Comparison of ENCODE assay signal across 36 cellular contexts in genomic region chr5:80816590-80816989, GRCh38.
A peak's percentile ranks its signal among the peaks of the same experiment; 100 is the strongest.
DNase-seq lines count a peak whose midpoint lies in the region; ATAC-seq, FAIRE-seq and TF ChIP-seq lines count a peak whose summit lies in the region.
"Had no signal": no experiment of that assay in that cellular context is flagged by ENCODE, and none has a peak within 500 bp of the region (broad histone marks: within the 10 kb centered on the region; RNA-seq: fewer than 3 reads in every experiment).

No MANE protein-coding gene starts in this region.

- TF ChIP-seq POLR2A in K562 (conservative IDR thresholded peaks at IDR 0.05) (no peak), tibial nerve (IDR thresholded peaks at IDR 0.05) (no peak)

- peaks cover 7% of the 10 kb centered on the region for H3K9me3 Mint-ChIP-seq in activated naive CD4-positive, alpha-beta T cell treated with anti-CD3 and anti-CD28 coated beads, Interleukin-2, amount 50 U/mL, for 24 hours
- no peaks in the 10 kb centered on the region for H3K9me3 Mint-ChIP-seq in activated naive CD4-positive, alpha-beta T cell treated with anti-CD3 and anti-CD28 coated beads for 36 hours
- peaks cover 0 to 4% (median 0%) of the 10 kb centered on the region in 3 donors for H3K9me3 Mint-ChIP-seq in IgD-negative memory B cell
- H3K9me3 Mint-ChIP-seq in activated T-helper 1 cell treated with anti-CD3 and anti-CD28 coated beads, Interleukin-12 subunit alpha, Interleukin-12 subunit beta, Interleukin-2, Interleukin-4 antibody, amounts not matched to agents 30 ng/mL and 10 ng/mL and 1 ng/mL, durations not matched to agents 14 hours and 24 hours and 36 hours = peaks cover 6% of the 10 kb centered on the region
- peaks cover 6% of the 10 kb centered on the region for H3K9me3 Mint-ChIP-seq in activated CD4-positive, alpha-beta memory T cell treated with anti-CD3 and anti-CD28 coated beads, Interleukin-2, amount 10 ng/mL, durations not matched to agents 7 days and 5 days
- H3K9me3 Mint-ChIP-seq: CD8-positive, alpha-beta T cell had no signal

- H3K9me3 ChIP-seq in K562 (replicated peaks; ENCODE audit: control insufficient read depth, insufficient read depth, low read depth, low read length) = no peaks in the 10 kb centered on the region
- peaks cover 0 to 6% (median 0%) of the 10 kb centered on the region in 4 donors for H3K9me3 ChIP-seq in tibial nerve
- H3K9me3 ChIP-seq: A549, BE2C, BLaER1, Caco-2 had no signal

- H3K27me3 ChIP-seq in K562 (ENCODE audit: control insufficient read depth in 2 of 2, insufficient read depth in 2 of 2, low read length in 2 of 2) (no peaks in the 10 kb centered on the region), tibial nerve (no peaks in the 10 kb centered on the region)
- H3K27me3 ChIP-seq: BE2C; BLaER1; BLaER1 treated with 17β-estradiol and CSF1 and Interleukin-3, amounts not matched to agents 10 nM and 100 nM had no signal

- H3K4me1 ChIP-seq in K562 (replicated peaks in 1 of 2; ENCODE audit: control insufficient read depth in 2 of 2, insufficient read depth in 2 of 2, low read length in 2 of 2) (no peaks in the 10 kb centered on the region), tibial nerve (no peaks in the 10 kb centered on the region)
- H3K4me1 ChIP-seq: A549; BE2C; BLaER1; BLaER1 treated with 17β-estradiol and CSF1 and Interleukin-3, amounts not matched to agents 10 nM and 100 nM; Caco-2 had no signal

- in situ Hi-C loops in K562 (cut with MboI) = no loop called here

- H3K4me2 ChIP-seq in K562 (ENCODE audit: insufficient read depth, low read length) = no peak overlapping the region
- H3K4me2 ChIP-seq: A549; BLaER1; BLaER1 treated with 17β-estradiol and CSF1 and Interleukin-3, amounts not matched to agents 10 nM and 100 nM had no signal

- H3K27ac ChIP-seq in K562 (ENCODE audit: extremely low read depth, low read depth, low read length) = no peak overlapping the region
- no peak overlapping the region for H3K27ac ChIP-seq in tibial nerve
- H3K27ac ChIP-seq: 22Rv1; A549; BLaER1; BLaER1 treated with 17β-estradiol and CSF1 and Interleukin-3, amounts not matched to agents 10 nM and 100 nM; C4-2B had no signal

- BruUV-seq in K562 (replicated peaks; lab: Mats Ljungman, UMichigan) = no TSS peak

- FAIRE-seq in K562 (lab: Jason Lieb, UNC) = no peak
- FAIRE-seq: A204.1, A549 had no signal

- DNase-seq in activated naive CD4-positive, alpha-beta T cell treated with anti-CD3 and anti-CD28 coated beads for 36 hours = no peak
- DNase-seq in activated T-helper 1 cell treated with anti-CD3 and anti-CD28 coated beads, Interleukin-12 subunit alpha, Interleukin-12 subunit beta, Interleukin-2, Interleukin-4 antibody, amounts not matched to agents 30 ng/mL and 10 ng/mL and 1 ng/mL, durations not matched to agents 14 hours and 24 hours and 36 hours (ENCODE audit: low spot score) = no peak
- DNase-seq in K562 (ENCODE audit: extremely low read depth in 1 of 4, low spot score in 3 of 4) (no peak), H4 (ENCODE audit: low spot score) (no peak), tibial nerve (ENCODE audit: low spot score in 2 of 2) (no peak)
- DNase-seq in activated CD4-positive, alpha-beta memory T cell treated with anti-CD3 and anti-CD28 coated beads, Interleukin-2, amount 10 ng/mL, durations not matched to agents 7 days and 5 days = no peak
- DNase-seq: 8988T; ACHN; AML-193; BE2C; C1 segment of cervical spinal cord; Caco-2; Calu3; CD4-positive, alpha-beta memory T cell; CD4-positive, alpha-beta T cell; CD4-positive, CD25-positive, alpha-beta regulatory T cell; CD8-positive, alpha-beta memory T cell; CD8-positive, alpha-beta T cell; COR-L47; DMS 273 treated with DMSO at 0.1 percent for 48 hours; DMS153; DMS53; DMS79; DMS79 treated with DMSO at 0.1 percent for 48 hours; DND-41; EL had no signal

- POLR2A ChIA-PET in K562 (lab: Yijun Ruan, JAX) = interaction anchor here (0.8 to 1.7 kb wide), 2 partner anchors 9 to 299 kb away, joined by 3 to 4 read pairs; no protein-coding TSS in a partner anchor
- POLR2A ChIA-PET in activated CD4-positive, alpha-beta memory T cell treated with anti-CD3 and anti-CD28 coated beads, Interleukin-2, amount 10 ng/mL, durations not matched to agents 7 days and 5 days (lab: Charles Lee) = no interaction called here

- TF ChIP-seq CTCF in K562 (IDR thresholded peaks at IDR 0.05 in 2 of 3, conservative IDR thresholded peaks at IDR 0.05 in 1 of 3; ENCODE audit: insufficient read depth in 2 of 3, low read depth in 1 of 3, low read length in 3 of 3) (no peak), tibial nerve (IDR thresholded peaks at IDR 0.05) (no peak)

- no peaks in the 10 kb centered on the region for H3K4me1 Mint-ChIP-seq in activated naive CD4-positive, alpha-beta T cell treated with anti-CD3 and anti-CD28 coated beads, Interleukin-2, amount 50 U/mL, for 24 hours
- H3K4me1 Mint-ChIP-seq in activated naive CD4-positive, alpha-beta T cell treated with anti-CD3 and anti-CD28 coated beads for 36 hours (ENCODE audit: low read depth) = no peaks in the 10 kb centered on the region
- H3K4me1 Mint-ChIP-seq in IgD-negative memory B cell = peaks cover 0 to 1% (median 0%) of the 10 kb centered on the region in 3 donors
- H3K4me1 Mint-ChIP-seq in activated T-helper 1 cell treated with anti-CD3 and anti-CD28 coated beads, Interleukin-12 subunit alpha, Interleukin-12 subunit beta, Interleukin-2, Interleukin-4 antibody, amounts not matched to agents 30 ng/mL and 10 ng/mL and 1 ng/mL, durations not matched to agents 14 hours and 24 hours and 36 hours (ENCODE audit: low read depth) = no peaks in the 10 kb centered on the region
- H3K4me1 Mint-ChIP-seq in activated CD4-positive, alpha-beta memory T cell treated with anti-CD3 and anti-CD28 coated beads, Interleukin-2, amount 10 ng/mL, durations not matched to agents 7 days and 5 days = no peaks in the 10 kb centered on the region
- H3K4me1 Mint-ChIP-seq: B cell; CD14-positive monocyte; CD8-positive, alpha-beta memory T cell had no signal

- WGBS in K562 (ENCODE audit: insufficient coverage, low coverage, missing lambda C conversion rate) = 65% methylated on average over 3 of the region's 3 CpGs
- WGBS in tibial nerve, 2 donors = 78 to 92% methylated on average over 3 of the region's 3 CpGs

- no peaks in the 10 kb centered on the region for H4K20me1 ChIP-seq in K562 (replicated peaks; ENCODE audit: control insufficient read depth, insufficient read depth, low read length)
- H4K20me1 ChIP-seq: BLaER1; BLaER1 treated with 17β-estradiol and CSF1 and Interleukin-3, amounts not matched to agents 10 nM and 100 nM had no signal

- peak overlapping the region; percentile 21 for H3K27ac Mint-ChIP-seq in activated naive CD4-positive, alpha-beta T cell treated with anti-CD3 and anti-CD28 coated beads, Interleukin-2, amount 50 U/mL, for 24 hours
- no peak overlapping the region for H3K27ac Mint-ChIP-seq in activated naive CD4-positive, alpha-beta T cell treated with anti-CD3 and anti-CD28 coated beads for 36 hours
- peak overlapping the region in 2 of 3 donors; percentile 0 to 49 for H3K27ac Mint-ChIP-seq in IgD-negative memory B cell
- H3K27ac Mint-ChIP-seq in activated T-helper 1 cell treated with anti-CD3 and anti-CD28 coated beads, Interleukin-12 subunit alpha, Interleukin-12 subunit beta, Interleukin-2, Interleukin-4 antibody, amounts not matched to agents 30 ng/mL and 10 ng/mL and 1 ng/mL, durations not matched to agents 14 hours and 24 hours and 36 hours = peak overlapping the region; percentile 26
- H3K27ac Mint-ChIP-seq in activated CD4-positive, alpha-beta memory T cell treated with anti-CD3 and anti-CD28 coated beads, Interleukin-2, amount 10 ng/mL, durations not matched to agents 7 days and 5 days = no peak overlapping the region
- H3K27ac Mint-ChIP-seq: B cell; CD4-positive, alpha-beta T cell; CD8-positive, alpha-beta T cell had no signal

- intact Hi-C loops in activated naive CD4-positive, alpha-beta T cell treated with anti-CD3 and anti-CD28 coated beads for 36 hours (cut with micrococcal nuclease) = no loop called here
- intact Hi-C loops in activated T-helper 1 cell treated with anti-CD3 and anti-CD28 coated beads, Interleukin-12 subunit alpha, Interleukin-12 subunit beta, Interleukin-2, Interleukin-4 antibody, amounts not matched to agents 30 ng/mL and 10 ng/mL and 1 ng/mL, durations not matched to agents 14 hours and 24 hours and 36 hours (cut with micrococcal nuclease) = no loop called here
- intact Hi-C loops in K562 (cut with micrococcal nuclease) = no loop called here

- no peaks in the 10 kb centered on the region for H3K9me1 ChIP-seq in K562 (ENCODE audit: control insufficient read depth, insufficient read depth, low read length)

- H3K36me3 Mint-ChIP-seq in activated naive CD4-positive, alpha-beta T cell treated with anti-CD3 and anti-CD28 coated beads, Interleukin-2, amount 50 U/mL, for 24 hours = peaks cover 30% of the 10 kb centered on the region
- H3K36me3 Mint-ChIP-seq in activated naive CD4-positive, alpha-beta T cell treated with anti-CD3 and anti-CD28 coated beads for 36 hours (ENCODE audit: low read depth) = peaks cover 40% of the 10 kb centered on the region
- peaks cover 33% of the 10 kb centered on the region for H3K36me3 Mint-ChIP-seq in IgD-negative memory B cell
- peaks cover 39% of the 10 kb centered on the region for H3K36me3 Mint-ChIP-seq in activated T-helper 1 cell treated with anti-CD3 and anti-CD28 coated beads, Interleukin-12 subunit alpha, Interleukin-12 subunit beta, Interleukin-2, Interleukin-4 antibody, amounts not matched to agents 30 ng/mL and 10 ng/mL and 1 ng/mL, durations not matched to agents 14 hours and 24 hours and 36 hours (ENCODE audit: low read depth)
- H3K36me3 Mint-ChIP-seq in activated CD4-positive, alpha-beta memory T cell treated with anti-CD3 and anti-CD28 coated beads, Interleukin-2, amount 10 ng/mL, durations not matched to agents 7 days and 5 days (ENCODE audit: low read depth) = peaks cover 36% of the 10 kb centered on the region

- ATAC-seq in K562 = no peak
- ATAC-seq: A549; CD8-positive, alpha-beta T cell had no signal

- H3K4me3 ChIP-seq in K562 (no peak overlapping the region), tibial nerve (no peak overlapping the region)
- H3K4me3 ChIP-seq: A549; BLaER1; BLaER1 treated with 17β-estradiol and CSF1 and Interleukin-3, amounts not matched to agents 10 nM and 100 nM had no signal

- no peak overlapping the region for H3K4me3 Mint-ChIP-seq in activated naive CD4-positive, alpha-beta T cell treated with anti-CD3 and anti-CD28 coated beads, Interleukin-2, amount 50 U/mL, for 24 hours
- no peak overlapping the region for H3K4me3 Mint-ChIP-seq in activated naive CD4-positive, alpha-beta T cell treated with anti-CD3 and anti-CD28 coated beads for 36 hours
- H3K4me3 Mint-ChIP-seq in IgD-negative memory B cell = no peak overlapping the region
- no peak overlapping the region for H3K4me3 Mint-ChIP-seq in activated T-helper 1 cell treated with anti-CD3 and anti-CD28 coated beads, Interleukin-12 subunit alpha, Interleukin-12 subunit beta, Interleukin-2, Interleukin-4 antibody, amounts not matched to agents 30 ng/mL and 10 ng/mL and 1 ng/mL, durations not matched to agents 14 hours and 24 hours and 36 hours
- H3K4me3 Mint-ChIP-seq in activated CD4-positive, alpha-beta memory T cell treated with anti-CD3 and anti-CD28 coated beads, Interleukin-2, amount 10 ng/mL, durations not matched to agents 7 days and 5 days = no peak overlapping the region
- H3K4me3 Mint-ChIP-seq: B cell; CD14-positive monocyte; CD4-positive, alpha-beta memory T cell; CD4-positive, alpha-beta T cell; CD4-positive, CD25-positive, alpha-beta regulatory T cell; CD8-positive, alpha-beta memory T cell; CD8-positive, alpha-beta T cell had no signal

- no peak for TF ChIP-seq RAD21 in K562 (CRISPR knock-in tag; conservative IDR thresholded peaks at IDR 0.05 in 1 of 2, IDR thresholded peaks at IDR 0.05 in 1 of 2)

- no peak overlapping the region for H3K9ac ChIP-seq in K562 (ENCODE audit: insufficient read depth in 1 of 2, low read depth in 2 of 2, low read length in 2 of 2)
- H3K9ac ChIP-seq: BLaER1; BLaER1 treated with 17β-estradiol and CSF1 and Interleukin-3, amounts not matched to agents 10 nM and 100 nM had no signal

- H3K36me3 ChIP-seq in K562 (ENCODE audit: control insufficient read depth, insufficient read depth, low read length) = peaks cover 9% of the 10 kb centered on the region; the same call in 2 of the 3 replicates
- H3K36me3 ChIP-seq in tibial nerve = peaks cover 0 to 74% (median 5%) of the 10 kb centered on the region in 3 donors
- H3K36me3 ChIP-seq: BE2C had no signal

- CTCF ChIA-PET in activated naive CD4-positive, alpha-beta T cell treated with anti-CD3 and anti-CD28 coated beads for 36 hours (lab: Charles Lee) = interaction anchor here (1.1 kb wide), 1 partner anchor 292 kb away, joined by 3 read pairs; no protein-coding TSS in a partner anchor
- CTCF ChIA-PET in K562 (lab: Yijun Ruan, JAX; ENCODE audit: low intra/inter-chr PET ratio) = no interaction called here
- CTCF ChIA-PET in activated CD4-positive, alpha-beta memory T cell treated with anti-CD3 and anti-CD28 coated beads, Interleukin-2, amount 10 ng/mL, durations not matched to agents 7 days and 5 days (lab: Charles Lee) = no interaction called here

- H2AFZ ChIP-seq in K562 (ENCODE audit: low read depth, low read length) = no peak overlapping the region

- no peaks in the 10 kb centered on the region for H3K27me3 Mint-ChIP-seq in activated naive CD4-positive, alpha-beta T cell treated with anti-CD3 and anti-CD28 coated beads, Interleukin-2, amount 50 U/mL, for 24 hours
- H3K27me3 Mint-ChIP-seq in activated naive CD4-positive, alpha-beta T cell treated with anti-CD3 and anti-CD28 coated beads for 36 hours (ENCODE audit: low read depth) = no peaks in the 10 kb centered on the region
- no peaks in the 10 kb centered on the region for H3K27me3 Mint-ChIP-seq in IgD-negative memory B cell
- H3K27me3 Mint-ChIP-seq in activated T-helper 1 cell treated with anti-CD3 and anti-CD28 coated beads, Interleukin-12 subunit alpha, Interleukin-12 subunit beta, Interleukin-2, Interleukin-4 antibody, amounts not matched to agents 30 ng/mL and 10 ng/mL and 1 ng/mL, durations not matched to agents 14 hours and 24 hours and 36 hours (ENCODE audit: insufficient read depth) = no peaks in the 10 kb centered on the region
- H3K27me3 Mint-ChIP-seq in activated CD4-positive, alpha-beta memory T cell treated with anti-CD3 and anti-CD28 coated beads, Interleukin-2, amount 10 ng/mL, durations not matched to agents 7 days and 5 days = no peaks in the 10 kb centered on the region
- H3K27me3 Mint-ChIP-seq: B cell; CD4-positive, alpha-beta memory T cell; CD4-positive, alpha-beta T cell; CD4-positive, CD25-positive, alpha-beta regulatory T cell; CD8-positive, alpha-beta memory T cell had no signal

- TF ChIP-seq EP300 in K562 (IDR thresholded peaks at IDR 0.05; ENCODE audit: low read length) (no peak), tibial nerve (IDR thresholded peaks at IDR 0.05) (no peak)

- no peaks in the 10 kb centered on the region for H3K79me2 ChIP-seq in K562 (ENCODE audit: control insufficient read depth, insufficient read depth, low read length)

Comparison
In these comparisons a context has a peak if more than half of its experiments do, and no peak if none do; other contexts are left out.
1. H3K27ac Mint-ChIP-seq: peak in activated naive CD4-positive, alpha-beta T cell treated with anti-CD3 and anti-CD28 coated beads, Interleukin-2, amount 50 U/mL, for 24 hours (single experiment), IgD-negative memory B cell (2 of 3) and activated T-helper 1 cell treated with anti-CD3 and anti-CD28 coated beads, Interleukin-12 subunit alpha, Interleukin-12 subunit beta, Interleukin-2, Interleukin-4 antibody, amounts not matched to agents 30 ng/mL and 10 ng/mL and 1 ng/mL, durations not matched to agents 14 hours and 24 hours and 36 hours (single experiment); none in activated naive CD4-positive, alpha-beta T cell treated with anti-CD3 and anti-CD28 coated beads for 36 hours (single experiment) and activated CD4-positive, alpha-beta memory T cell treated with anti-CD3 and anti-CD28 coated beads, Interleukin-2, amount 10 ng/mL, durations not matched to agents 7 days and 5 days (single experiment).